Comparison of ENCODE assay signal across 8 cellular contexts in genomic region chr7:157335991-157336382, GRCh38. TPM values are rescaled to one million over a fixed set of nuclear protein-coding genes. Genes with fewer than 3 reads are reported as not detected.
DNase-seq lines count a peak whose midpoint lies in the region; ATAC-seq, FAIRE-seq and TF ChIP-seq lines count a peak whose summit lies in the region.

No MANE protein-coding gene starts in this region.

- no peaks in the 10 kb centered on the region for H3K9me3 ChIP-seq in ES-I3 (ENCODE audit: control insufficient read depth, insufficient read depth, low read length)
- no peaks in the 10 kb centered on the region for H3K9me3 ChIP-seq in gastrocnemius medialis

- TF ChIP-seq POLR2A in gastrocnemius medialis (IDR thresholded peaks at IDR 0.05), result no peak

- intact Hi-C loops in gastrocnemius medialis (cut with DNase I; ENCODE audit: low total_unique reads), result loop anchor here (1.0 to 5.0 kb wide), 5 partner anchors 64 to 444 kb away; partner anchors contain the start of genes LMBR1 and UBE3C

- in situ Hi-C loops in gastrocnemius medialis (cut with MboI; ENCODE audit: low sequenced_read_pairs in 4 of 4), result loop anchor here in 1 of 4 donors (10.0 kb wide), 1 partner anchor 49 kb away; no protein-coding TSS in a partner anchor

- ATAC-seq in foreskin keratinocyte, result no peak
- no peak for ATAC-seq in gastrocnemius medialis
- ATAC-seq in HG03432 (IDR thresholded peaks at IDR 0.05; ENCODE audit: unreplicated experiment), result no peak
- no peak for ATAC-seq in HG03196 (IDR thresholded peaks at IDR 0.05; ENCODE audit: unreplicated experiment)

- peaks cover 10% of the 10 kb centered on the region for H3K4me1 ChIP-seq in ES-I3 (ENCODE audit: insufficient read depth, low read length)
- peaks cover 5% of the 10 kb centered on the region for H3K4me1 ChIP-seq in foreskin keratinocyte
- H3K4me1 ChIP-seq in gastrocnemius medialis, result peaks cover 30 to 33% of the 10 kb centered on the region in 2 donors

- H3K9ac ChIP-seq in ES-I3 (ENCODE audit: low read depth, low read length), result peak overlapping the region; percentile 95

- TF ChIP-seq CTCF in WI38 (IDR thresholded peaks at IDR 0.05; ENCODE audit: low read depth, low read length) (no peak), foreskin keratinocyte (conservative IDR thresholded peaks at IDR 0.05) (no peak), gastrocnemius medialis (IDR thresholded peaks at IDR 0.05 in 4 of 5, conservative IDR thresholded peaks at IDR 0.05 in 1 of 5) (no peak)

- DNase-seq in foreskin keratinocyte (no peak), gastrocnemius medialis (no peak), HTR-8/SVneo (ENCODE audit: insufficient read length, low spot score) (no peak), SW480 (ENCODE audit: low spot score) (no peak)

- H3K27me3 ChIP-seq in foreskin keratinocyte, result no peaks in the 10 kb centered on the region
- H3K27me3 ChIP-seq in gastrocnemius medialis, result no peaks in the 10 kb centered on the region

- no peak for FAIRE-seq in HTR-8/SVneo (lab: Jason Lieb, UNC)

- peaks cover 8% of the 10 kb centered on the region; the same call in 1 of the 2 replicates for H3K36me3 ChIP-seq in ES-I3 (ENCODE audit: insufficient read depth, low read length)
- H3K36me3 ChIP-seq in gastrocnemius medialis, result no peaks in the 10 kb centered on the region

- H3K27ac ChIP-seq in foreskin keratinocyte (peak overlapping the region; percentile 68), gastrocnemius medialis (peak overlapping the region; percentile 96 to 100 (median 96))

- peak overlapping the region; percentile 86 for H3K4me3 ChIP-seq in WI38 (ENCODE audit: low read depth, low read length)
- peak overlapping the region; percentile 83 to 99 (median 84) for H3K4me3 ChIP-seq in gastrocnemius medialis

RNA-seq across cellular contexts. Expression of gene DNAJB6, which starts 0.8 kb away (rescaled TPM):
- total RNA-seq in foreskin keratinocyte, result 119 and 121 TPM in 2 replicates
- polyA plus RNA-seq in foreskin keratinocyte, result 97.9 and 98.5 TPM in 2 replicates
- total RNA-seq in gastrocnemius medialis, result 100 to 1,000 TPM; 130 to 269 (median 188) TPM
